Comparison of ENCODE assay signal across 8 cellular contexts in the genomic region with DNA sequence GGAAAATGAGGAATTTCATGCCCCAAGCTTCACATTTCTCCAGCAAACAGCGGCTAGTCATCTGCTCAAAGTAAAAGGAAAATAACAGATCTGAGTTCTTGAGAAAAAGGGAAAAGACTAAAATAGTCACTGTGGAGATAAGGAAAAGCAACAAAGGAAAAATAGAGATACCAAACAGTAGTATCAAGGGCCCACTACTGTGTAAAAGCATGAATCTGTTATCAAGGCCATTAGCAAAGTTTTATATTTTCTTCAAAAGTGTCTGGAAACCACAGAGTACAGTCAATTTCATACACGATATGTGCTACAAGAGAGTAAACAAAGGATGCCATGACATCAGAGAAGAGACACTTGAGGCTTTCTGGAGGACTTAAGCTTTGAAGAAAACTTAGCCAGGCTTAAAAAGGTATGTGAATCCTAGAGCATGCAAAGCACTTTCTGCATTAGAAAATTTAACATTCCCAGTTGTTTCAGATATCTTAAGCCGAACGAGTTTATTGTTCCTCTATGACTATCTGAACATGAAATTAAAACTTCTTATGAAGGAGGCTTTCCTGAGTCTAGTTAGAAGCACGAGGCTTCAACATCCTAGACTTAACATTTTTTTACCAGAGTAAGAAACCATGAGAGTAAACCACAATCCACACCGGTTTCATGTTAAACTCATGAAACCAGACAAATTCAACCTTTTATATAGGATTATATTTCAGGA. TPM values are rescaled to one million over a fixed set of nuclear protein-coding genes. Genes with fewer than 3 reads are reported as not detected.
DNase-seq lines count a peak whose midpoint lies in the region; ATAC-seq, FAIRE-seq and TF ChIP-seq lines count a peak whose summit lies in the region.

No MANE protein-coding gene starts in this region.

- H4K20me1 ChIP-seq in BLaER1 treated with 17β-estradiol and CSF1 and Interleukin-3, amounts not matched to agents 10 nM and 100 nM: peaks cover 0 to 12% (median 0%) of the 10 kb centered on the region in 11 experiments; a peak in 4 of 22 replicates
- no peaks in the 10 kb centered on the region for H4K20me1 ChIP-seq in HepG2 (ENCODE audit: insufficient read depth, low read length)

- TF ChIP-seq RAD21 in HepG2 (CRISPR knock-in tag; IDR thresholded peaks at IDR 0.05): no peak

- POLR2A ChIA-PET in activated CD8-positive, alpha-beta T cell treated with anti-CD3 and anti-CD28 coated beads for 36 hours (lab: Charles Lee): interaction anchor here (0.6 to 2.0 kb wide), 4 partner anchors 75 to 562 kb away, joined by 4 to 8 read pairs (median 5); a partner anchor contains a TSS
- POLR2A ChIA-PET in HepG2 (lab: Yijun Ruan, JAX): no interaction called here

- TF ChIP-seq EP300 in HepG2 (IDR thresholded peaks at IDR 0.05; ENCODE audit: low read depth in 2 of 2, low read length in 2 of 2) (no peak), HepG2 (CRISPR knock-in tag; IDR thresholded peaks at IDR 0.05; ENCODE audit: borderline replicate concordance) (no peak)

- no peak overlapping the region for H3K4me3 Mint-ChIP-seq in activated CD8-positive, alpha-beta T cell treated with anti-CD3 and anti-CD28 coated beads for 36 hours

- no peaks in the 10 kb centered on the region for H3K9me3 Mint-ChIP-seq in activated CD8-positive, alpha-beta T cell treated with anti-CD3 and anti-CD28 coated beads for 36 hours

- H3K9ac ChIP-seq in BLaER1 treated with 17β-estradiol and CSF1 and Interleukin-3, amounts not matched to agents 10 nM and 100 nM: peak overlapping the region; percentile 81 to 94 (median 91)
- H3K9ac ChIP-seq in HepG2 (ENCODE audit: insufficient read depth, low read depth, low read length): peak overlapping the region; percentile 77

- DNase-seq in activated CD8-positive, alpha-beta T cell treated with anti-CD3 and anti-CD28 coated beads for 36 hours: no peak
- DNase-seq in HepG2 (ENCODE audit: low spot score): no peak
- DNase-seq in GM19240 (ENCODE audit: insufficient read length, low spot score): no peak
- DNase-seq in NCI-H128 (lab: John Stamatoyannopoulos, UW; ENCODE audit: unreplicated experiment): no peak
- no peak for DNase-seq in stimulated activated CD4-positive, alpha-beta T cell treated with anti-CD3 and anti-CD28 coated beads, Interleukin-12 subunit alpha, Interleukin-12 subunit beta, amount 100 ng/mL, for 4 hours

- ATAC-seq in GM19035 (IDR thresholded peaks at IDR 0.05; ENCODE audit: unreplicated experiment): peak; percentile 21
- ATAC-seq in HG03159 (IDR thresholded peaks at IDR 0.05; ENCODE audit: unreplicated experiment): peak; percentile 32
- ATAC-seq in activated CD8-positive, alpha-beta T cell treated with anti-CD3 and anti-CD28 coated beads for 36 hours: peak; percentile 35
- ATAC-seq in HepG2: no peak

- H2AFZ ChIP-seq in HepG2 (ENCODE audit: low read length): no peak overlapping the region

- H3K36me3 ChIP-seq in BLaER1 treated with 17β-estradiol and CSF1 and Interleukin-3, amounts not matched to agents 10 nM and 100 nM: peaks cover 19 to 57% (median 41%) of the 10 kb centered on the region in 11 experiments; a peak in 20 of 22 replicates
- no peaks in the 10 kb centered on the region for H3K36me3 ChIP-seq in HepG2 (replicated peaks in 1 of 2; ENCODE audit: control insufficient read depth in 1 of 2, insufficient read depth in 2 of 2, low read length in 2 of 2)

- H3K4me1 Mint-ChIP-seq in activated CD8-positive, alpha-beta T cell treated with anti-CD3 and anti-CD28 coated beads for 36 hours (ENCODE audit: low read depth): peaks cover 16% of the 10 kb centered on the region

- BruUV-seq in HepG2 (replicated peaks; lab: Mats Ljungman, UMichigan): no TSS peak

- H3K4me3 ChIP-seq in BLaER1 treated with 17β-estradiol and CSF1 and Interleukin-3, amounts not matched to agents 10 nM and 100 nM: peak overlapping the region; percentile 77 to 98 (median 86)
- H3K4me3 ChIP-seq in HepG2 (replicated peaks in 1 of 3; ENCODE audit: insufficient read depth in 1 of 3, low read depth in 2 of 3, low read length in 3 of 3): peak overlapping the region; percentile 65 to 94 (median 86)

- CTCF ChIA-PET in activated CD8-positive, alpha-beta T cell treated with anti-CD3 and anti-CD28 coated beads for 36 hours (lab: Charles Lee): interaction anchor here (0.9 kb wide), 1 partner anchor 78 kb away, joined by 3 read pairs; no protein-coding TSS in a partner anchor
- CTCF ChIA-PET in HepG2 (lab: Yijun Ruan, JAX; ENCODE audit: low intra/inter-chr PET ratio, low total read pairs): interaction anchor here (2.8 kb wide), 1 partner anchor 44 kb away, joined by 19 read pairs; a partner anchor contains a TSS

- in situ Hi-C loops in HepG2 (cut with HindIII; ENCODE audit: extremely low pct_ligation_motif_present, low pct_unique_long_range_greater_than_20kb): loop anchor here (5.0 kb wide), 2 partner anchors 78 to 123 kb away; no protein-coding TSS in a partner anchor

- H3K36me3 Mint-ChIP-seq in activated CD8-positive, alpha-beta T cell treated with anti-CD3 and anti-CD28 coated beads for 36 hours (ENCODE audit: low read depth): peaks cover 26% of the 10 kb centered on the region

- FAIRE-seq in HepG2 (lab: Jason Lieb, UNC): no peak

- no peak for TF ChIP-seq POLR2A in HepG2 (IDR thresholded peaks at IDR 0.05; ENCODE audit: insufficient read depth in 1 of 2, low read depth in 2 of 2, low read length in 2 of 2)

- peak overlapping the region in 10 of 11 experiments; percentile 9 to 92 (median 86); a peak in 20 of 22 replicates for H3K27ac ChIP-seq in BLaER1 treated with 17β-estradiol and CSF1 and Interleukin-3, amounts not matched to agents 10 nM and 100 nM
- H3K27ac ChIP-seq in HepG2 (ENCODE audit: extremely low read length, insufficient read depth, low read length): peak overlapping the region; percentile 70

- no peak overlapping the region for H3K27ac Mint-ChIP-seq in activated CD8-positive, alpha-beta T cell treated with anti-CD3 and anti-CD28 coated beads for 36 hours

- H3K27me3 ChIP-seq in BLaER1 treated with 17β-estradiol and CSF1 and Interleukin-3, amounts not matched to agents 10 nM and 100 nM: no peaks in the 10 kb centered on the region
- no peaks in the 10 kb centered on the region; a peak in 1 of 5 replicates for H3K27me3 ChIP-seq in HepG2 (ENCODE audit: control insufficient read depth in 1 of 2, insufficient read depth in 2 of 2, low read length in 2 of 2)

- TF ChIP-seq CTCF in activated CD8-positive, alpha-beta T cell treated with anti-CD3 and anti-CD28 coated beads for 36 hours (IDR thresholded peaks at IDR 0.05): no peak
- TF ChIP-seq CTCF in HepG2 (CRISPR knock-in tag; IDR thresholded peaks at IDR 0.05): no peak

- H3K4me2 ChIP-seq in BLaER1 treated with 17β-estradiol and CSF1 and Interleukin-3, amounts not matched to agents 10 nM and 100 nM: peak overlapping the region; percentile 71 to 91 (median 82)
- H3K4me2 ChIP-seq in HepG2 (ENCODE audit: low read depth, low read length): peak overlapping the region; percentile 74

- H3K79me2 ChIP-seq in HepG2 (ENCODE audit: insufficient read depth, low read length): peaks cover 28% of the 10 kb centered on the region

- H3K27me3 Mint-ChIP-seq in activated CD8-positive, alpha-beta T cell treated with anti-CD3 and anti-CD28 coated beads for 36 hours: no peaks in the 10 kb centered on the region

- intact Hi-C loops in activated CD8-positive, alpha-beta T cell treated with anti-CD3 and anti-CD28 coated beads for 36 hours (cut with micrococcal nuclease): loop anchor here (2.0 to 10.0 kb wide), 3 partner anchors 42 to 123 kb away; a partner anchor contains a TSS
- intact Hi-C loops in HepG2 (cut with micrococcal nuclease; ENCODE audit: unreplicated experiment): loop anchor here (1.0 to 2.0 kb wide), 3 partner anchors 44 to 124 kb away; a partner anchor contains a TSS

- peaks cover 6 to 33% (median 28%) of the 10 kb centered on the region in 11 experiments; a peak in 20 of 22 replicates for H3K9me3 ChIP-seq in BLaER1 treated with 17β-estradiol and CSF1 and Interleukin-3, amounts not matched to agents 10 nM and 100 nM (replicated peaks in 1 of 11)
- no peaks in the 10 kb centered on the region for H3K9me3 ChIP-seq in HepG2 (ENCODE audit: low read length)

- WGBS in HepG2 (ENCODE audit: low lambda C conversion rate): 21% methylated on average over 6 of the region's 6 CpGs

- peaks cover 12 to 17% (median 15%) of the 10 kb centered on the region in 10 experiments for H3K4me1 ChIP-seq in BLaER1 treated with 17β-estradiol and CSF1 and Interleukin-3, amounts not matched to agents 10 nM and 100 nM
- H3K4me1 ChIP-seq in HepG2 (ENCODE audit: insufficient read depth, low read length): peaks cover 21% of the 10 kb centered on the region

RNA-seq across cellular contexts. Expression of a gene that starts 1.2 kb away (rescaled TPM):
- total RNA-seq in activated CD8-positive, alpha-beta T cell treated with anti-CD3 and anti-CD28 coated beads for 36 hours: 10 to 100 TPM; 21.4 to 21.5 TPM
- 20.0 and 37.9 TPM in 2 replicates for total RNA-seq in HepG2 (2016; rRNA removed; fragmentation: Illumina TruSeq; extraction: Trizol)
- 1.3 and 1.7 TPM in 2 replicates for total RNA-seq in HepG2 (2016; cell fraction: cytosol; rRNA removed; fragmentation: Illumina TruSeq; extraction: Trizol; ENCODE audit: low read depth)
- total RNA-seq in HepG2 (2016; cell fraction: insoluble cytoplasmic fraction; rRNA removed; fragmentation: Illumina TruSeq; extraction: Trizol): 18.6 and 39.1 TPM in 2 replicates
- 4.6 and 4.8 TPM in 2 replicates for total RNA-seq in HepG2 (2016; cell fraction: membrane; rRNA removed; fragmentation: Illumina TruSeq; extraction: Trizol)
- 9.9 and 10.9 TPM in 2 replicates for total RNA-seq in HepG2 (2016; cell fraction: nucleus; rRNA removed; fragmentation: Illumina TruSeq; extraction: Trizol)
- polyA plus RNA-seq in HepG2 (2011; rRNA removed): 3.8 and 4.5 TPM in 2 replicates
- polyA plus RNA-seq in HepG2 (2011; cell fraction: cytosol; rRNA removed): 1.4 and 2.4 TPM in 2 replicates
- 1.2 and 2.1 TPM in 2 replicates for polyA plus RNA-seq in HepG2 (2011; cell fraction: nucleus; rRNA removed)
- polyA plus RNA-seq in HepG2 (2012): 9.7 and 10.0 TPM in 2 replicates
- polyA plus RNA-seq in HepG2 (2016; cell fraction: cytosol; fragmentation: Illumina TruSeq; extraction: Trizol; ENCODE audit: low read depth): 0.32 and 0.58 TPM in 2 replicates
- 21.9 and 22.3 TPM in 2 replicates for polyA plus RNA-seq in HepG2 (2016; cell fraction: insoluble cytoplasmic fraction; fragmentation: Illumina TruSeq; extraction: Trizol; ENCODE audit: low read depth)
- polyA plus RNA-seq in HepG2 (2016; cell fraction: membrane; fragmentation: Illumina TruSeq; extraction: Trizol; ENCODE audit: low read depth): 1.8 and 2.1 TPM in 2 replicates
- 8.5 and 9.4 TPM in 2 replicates for polyA plus RNA-seq in HepG2 (2016; cell fraction: nucleus; fragmentation: Illumina TruSeq; extraction: Trizol; ENCODE audit: insufficient read depth, low read depth)
- 1.7 and 4.1 TPM in 2 replicates for polyA minus RNA-seq in HepG2 (2011; rRNA and poly(A)+ RNA removed; ENCODE audit: low replicate concordance)
- polyA minus RNA-seq in HepG2 (2011; cell fraction: cytosol; rRNA and poly(A)+ RNA removed): 7.9 and 11.0 TPM in 2 replicates
- 12.5 and 17.9 TPM in 2 replicates for polyA minus RNA-seq in HepG2 (2011; cell fraction: nucleus; rRNA and poly(A)+ RNA removed)

RNA-seq across cellular contexts. Expression of a gene that starts 43.6 kb away (rescaled TPM):
- total RNA-seq in activated CD8-positive, alpha-beta T cell treated with anti-CD3 and anti-CD28 coated beads for 36 hours: 10 to 100 TPM; 33.8 to 35.2 TPM
- total RNA-seq in HepG2 (2016; rRNA removed; fragmentation: Illumina TruSeq; extraction: Trizol): 58.0 and 78.7 TPM in 2 replicates
- total RNA-seq in HepG2 (2016; cell fraction: cytosol; rRNA removed; fragmentation: Illumina TruSeq; extraction: Trizol; ENCODE audit: low read depth): 31.0 and 34.0 TPM in 2 replicates
- 56.3 and 76.7 TPM in 2 replicates for total RNA-seq in HepG2 (2016; cell fraction: insoluble cytoplasmic fraction; rRNA removed; fragmentation: Illumina TruSeq; extraction: Trizol)
- 28.2 and 36.2 TPM in 2 replicates for total RNA-seq in HepG2 (2016; cell fraction: membrane; rRNA removed; fragmentation: Illumina TruSeq; extraction: Trizol)
- 48.6 and 60.5 TPM in 2 replicates for total RNA-seq in HepG2 (2016; cell fraction: nucleus; rRNA removed; fragmentation: Illumina TruSeq; extraction: Trizol)
- polyA plus RNA-seq in HepG2 (2011; rRNA removed): 29.0 and 36.6 TPM in 2 replicates
- polyA plus RNA-seq in HepG2 (2011; cell fraction: cytosol; rRNA removed): 10.5 and 18.5 TPM in 2 replicates
- 38.2 and 50.6 TPM in 2 replicates for polyA plus RNA-seq in HepG2 (2011; cell fraction: nucleus; rRNA removed)
- polyA plus RNA-seq in HepG2 (2012): 39.5 and 51.9 TPM in 2 replicates
- 1.4 and 1.5 TPM in 2 replicates for polyA plus RNA-seq in HepG2 (2016; cell fraction: cytosol; fragmentation: Illumina TruSeq; extraction: Trizol; ENCODE audit: low read depth)
- polyA plus RNA-seq in HepG2 (2016; cell fraction: insoluble cytoplasmic fraction; fragmentation: Illumina TruSeq; extraction: Trizol; ENCODE audit: low read depth): 32.4 and 34.1 TPM in 2 replicates
- 3.2 and 4.1 TPM in 2 replicates for polyA plus RNA-seq in HepG2 (2016; cell fraction: membrane; fragmentation: Illumina TruSeq; extraction: Trizol; ENCODE audit: low read depth)
- polyA plus RNA-seq in HepG2 (2016; cell fraction: nucleus; fragmentation: Illumina TruSeq; extraction: Trizol; ENCODE audit: insufficient read depth, low read depth): 61.0 and 74.0 TPM in 2 replicates
- 12.8 and 19.6 TPM in 2 replicates for polyA minus RNA-seq in HepG2 (2011; rRNA and poly(A)+ RNA removed; ENCODE audit: low replicate concordance)
- polyA minus RNA-seq in HepG2 (2011; cell fraction: cytosol; rRNA and poly(A)+ RNA removed): 42.8 and 49.6 TPM in 2 replicates
- 88.8 and 97.3 TPM in 2 replicates for polyA minus RNA-seq in HepG2 (2011; cell fraction: nucleus; rRNA and poly(A)+ RNA removed)
